ENCODE assay signal across 32 cellular contexts in the genomic region with DNA sequence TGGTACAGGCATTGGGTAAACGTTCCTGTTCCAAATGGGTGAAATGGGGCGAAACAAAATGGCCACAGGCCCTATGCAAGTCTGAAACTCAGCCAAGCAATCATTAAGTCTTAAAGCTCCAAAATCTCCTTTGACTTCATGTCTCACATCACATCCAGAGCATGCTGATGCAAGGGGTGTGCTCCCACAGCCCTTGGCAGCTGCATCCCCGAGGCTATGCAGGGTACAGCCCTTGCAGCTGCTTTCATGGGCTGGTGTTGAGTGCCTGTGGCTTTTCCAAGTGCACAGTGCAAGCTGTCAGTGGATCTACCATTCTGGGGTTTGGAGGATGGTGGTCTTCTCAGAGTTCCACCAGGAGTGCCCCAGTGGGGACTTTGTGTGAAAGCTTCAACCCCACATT.
"Had no signal": no experiment of that assay in that cellular context is flagged by ENCODE, and none has a peak within 500 bp of the region (broad histone marks: within the 10 kb centered on the region; RNA-seq: fewer than 3 reads in every experiment).

No MANE protein-coding gene starts in this region.

- H3K9me3 ChIP-seq: Peyer's patch had no signal

- H3K4me3 Mint-ChIP-seq: activated CD4-positive, alpha-beta memory T cell treated with anti-CD3 and anti-CD28 coated beads, Interleukin-2, amount 10 ng/mL, durations not matched to agents 7 days and 5 days; activated CD8-positive, alpha-beta memory T cell treated with anti-CD3 and anti-CD28 coated beads, Interleukin-2, amount 10 ng/mL, durations not matched to agents 7 days and 5 days; activated naive CD4-positive, alpha-beta T cell treated with anti-CD3 and anti-CD28 coated beads, Interleukin-2, amount 10 ng/mL, durations not matched to agents 7 days and 5 days; activated naive CD8-positive, alpha-beta T cell; activated naive CD8-positive, alpha-beta T cell treated with anti-CD3 and anti-CD28 coated beads, Interleukin-2, amount 50 U/mL, for 24 hours; central memory CD8-positive, alpha-beta T cell had no signal

- H3K27me3 ChIP-seq: brain microvascular endothelial cell, Peyer's patch had no signal

- H3K27ac ChIP-seq: brain microvascular endothelial cell, KMS-11, Peyer's patch, RWPE1, WERI-Rb-1 had no signal

- H3K4me2 ChIP-seq: KMS-11 had no signal

- H3K36me3 ChIP-seq: brain microvascular endothelial cell, Peyer's patch, WERI-Rb-1 had no signal

- H3K4me3 ChIP-seq: Peyer's patch had no signal

- H3K4me1 ChIP-seq: Peyer's patch had no signal

- H3K36me3 Mint-ChIP-seq: activated CD8-positive, alpha-beta memory T cell treated with anti-CD3 and anti-CD28 coated beads, Interleukin-2, amount 10 ng/mL, durations not matched to agents 7 days and 5 days; activated naive CD4-positive, alpha-beta T cell treated with anti-CD3 and anti-CD28 coated beads, Interleukin-2, amount 10 ng/mL, durations not matched to agents 7 days and 5 days; activated naive CD8-positive, alpha-beta T cell had no signal

- H3K27me3 Mint-ChIP-seq: activated CD4-positive, alpha-beta memory T cell treated with anti-CD3 and anti-CD28 coated beads, Interleukin-2, amount 10 ng/mL, durations not matched to agents 7 days and 5 days had no signal

- H3K27ac Mint-ChIP-seq: activated CD4-positive, alpha-beta memory T cell treated with anti-CD3 and anti-CD28 coated beads, Interleukin-2, amount 10 ng/mL, durations not matched to agents 7 days and 5 days; activated CD8-positive, alpha-beta memory T cell treated with anti-CD3 and anti-CD28 coated beads, Interleukin-2, amount 10 ng/mL, durations not matched to agents 7 days and 5 days; activated naive CD4-positive, alpha-beta T cell treated with anti-CD3 and anti-CD28 coated beads, Interleukin-2, amount 10 ng/mL, durations not matched to agents 7 days and 5 days; activated naive CD8-positive, alpha-beta T cell; activated naive CD8-positive, alpha-beta T cell treated with anti-CD3 and anti-CD28 coated beads, Interleukin-2, amount 50 U/mL, for 24 hours had no signal

- H3K4me1 Mint-ChIP-seq: activated CD4-positive, alpha-beta memory T cell treated with anti-CD3 and anti-CD28 coated beads, Interleukin-2, amount 10 ng/mL, durations not matched to agents 7 days and 5 days; activated CD8-positive, alpha-beta memory T cell treated with anti-CD3 and anti-CD28 coated beads, Interleukin-2, amount 10 ng/mL, durations not matched to agents 7 days and 5 days; activated naive CD4-positive, alpha-beta T cell treated with anti-CD3 and anti-CD28 coated beads, Interleukin-2, amount 10 ng/mL, durations not matched to agents 7 days and 5 days; activated naive CD8-positive, alpha-beta T cell treated with anti-CD3 and anti-CD28 coated beads, Interleukin-2, amount 50 U/mL, for 24 hours; central memory CD8-positive, alpha-beta T cell had no signal

- H3K9ac ChIP-seq: KMS-11 had no signal

- H3K9me3 Mint-ChIP-seq: activated CD4-positive, alpha-beta memory T cell treated with anti-CD3 and anti-CD28 coated beads, Interleukin-2, amount 10 ng/mL, durations not matched to agents 7 days and 5 days; activated naive CD4-positive, alpha-beta T cell treated with anti-CD3 and anti-CD28 coated beads, Interleukin-2, amount 10 ng/mL, durations not matched to agents 7 days and 5 days; activated naive CD8-positive, alpha-beta T cell treated with anti-CD3 and anti-CD28 coated beads, Interleukin-2, amount 50 U/mL, for 24 hours; central memory CD8-positive, alpha-beta T cell had no signal

- DNase-seq: activated CD4-positive, alpha-beta memory T cell treated with anti-CD3 and anti-CD28 coated beads, Interleukin-2, amount 10 ng/mL, durations not matched to agents 7 days and 5 days; activated CD4-positive, alpha-beta T cell treated with anti-CD3 and anti-CD28 coated beads for 1 hour; activated CD4-positive, alpha-beta T cell treated with anti-CD3 and anti-CD28 coated beads for 48 hours; activated CD4-positive, CD25-positive, alpha-beta regulatory T cell; activated CD8-positive, alpha-beta memory T cell treated with anti-CD3 and anti-CD28 coated beads for 24 hours; activated CD8-positive, alpha-beta memory T cell treated with anti-CD3 and anti-CD28 coated beads, Interleukin-2, amount 10 ng/mL, durations not matched to agents 7 days and 5 days; activated CD8-positive, alpha-beta memory T cell treated with anti-CD3 and anti-CD28 coated beads, Interleukin-2, amount 50 U/mL, for 48 hours; activated effector memory CD4-positive, alpha-beta T cell treated with Interleukin-2 at 50 U/mL for 16 hours; activated naive CD4-positive, alpha-beta T cell treated with anti-CD3 and anti-CD28 coated beads, Interleukin-2, amount 10 ng/mL, durations not matched to agents 7 days and 5 days; activated naive CD8-positive, alpha-beta T cell treated with anti-CD3 and anti-CD28 coated beads, Interleukin-2, amount 50 U/mL, for 24 hours; activated T-cell treated with anti-CD3 and anti-CD28 coated beads, Interleukin-2, amount 50 U/mL, for 48 hours; amniotic stem cell; aorta; brain microvascular endothelial cell; NCI-H1092 treated with DMSO at 0.1 percent for 48 hours; NCI-H1417 treated with DMSO at 0.1 percent for 48 hours; NCI-H187 treated with DMSO at 0.1 percent for 48 hours; NCI-H2081; NCI-H226; NCI-H446 treated with DMSO at 0.1 percent for 48 hours; NCI-H524; NK-92 treated with Interleukin-12 subunit alpha and Interleukin-12 subunit beta, amount 100 ng/mL, for 24 hours; PC-3; Peyer's patch; SIG-M5; SW 1271; T1000; WERI-Rb-1 had no signal
